2 cellular contexts compared by ENCODE assay signal in the genomic region with DNA sequence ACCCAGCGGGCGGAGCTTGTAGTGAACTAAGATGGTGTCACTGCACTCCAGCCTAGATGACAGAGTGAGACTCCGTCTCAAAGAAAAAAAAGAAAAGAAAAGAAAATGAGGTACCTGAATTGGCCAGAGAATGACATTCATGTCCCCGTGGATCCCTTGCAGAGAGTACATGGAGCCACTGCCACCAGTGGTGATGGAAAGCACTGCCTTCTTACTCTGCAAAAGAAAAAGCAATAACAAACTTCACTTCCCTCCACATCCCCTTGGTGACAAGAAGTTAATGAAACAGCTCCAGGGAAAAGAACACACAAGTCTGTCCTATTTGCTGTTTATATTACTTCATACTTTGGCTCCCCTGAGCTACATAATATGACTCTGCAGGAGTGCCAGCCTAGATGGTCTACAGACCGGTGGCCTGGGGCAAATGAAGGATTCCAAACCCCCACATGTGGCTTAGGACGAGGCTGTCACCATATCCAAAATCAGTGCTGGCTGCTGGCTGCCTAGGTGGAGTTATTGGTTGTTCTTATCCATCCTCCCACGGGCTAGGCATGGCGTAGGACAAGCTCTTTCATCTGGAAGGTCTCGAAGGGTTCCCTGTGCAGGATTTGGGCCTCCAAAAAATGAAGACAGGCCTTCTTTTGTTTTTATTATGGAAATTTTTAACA.
TF ChIP-seq lines count a peak whose summit lies in the region.

No MANE protein-coding gene starts in this region.

TF ChIP-seq in A549, 52 proteins besides CTCF, POLR2A, EP300 and RAD21 (continued from another document):
- TF ChIP-seq, protein P1, sequence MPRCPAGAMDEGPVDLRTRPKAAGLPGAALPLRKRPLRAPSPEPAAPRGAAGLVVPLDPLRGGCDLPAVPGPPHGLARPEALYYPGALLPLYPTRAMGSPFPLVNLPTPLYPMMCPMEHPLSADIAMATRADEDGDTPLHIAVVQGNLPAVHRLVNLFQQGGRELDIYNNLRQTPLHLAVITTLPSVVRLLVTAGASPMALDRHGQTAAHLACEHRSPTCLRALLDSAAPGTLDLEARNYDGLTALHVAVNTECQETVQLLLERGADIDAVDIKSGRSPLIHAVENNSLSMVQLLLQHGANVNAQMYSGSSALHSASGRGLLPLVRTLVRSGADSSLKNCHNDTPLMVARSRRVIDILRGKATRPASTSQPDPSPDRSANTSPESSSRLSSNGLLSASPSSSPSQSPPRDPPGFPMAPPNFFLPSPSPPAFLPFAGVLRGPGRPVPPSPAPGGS (IDR thresholded peaks at IDR 0.05): no peak
- TF ChIP-seq POLR2AphosphoS2 (conservative IDR thresholded peaks at IDR 0.05; ENCODE audit: low read length): 0 out of 2 replicates have a peak, but pooled peaks have one; percentile 41

TF ChIP-seq in HCT116, 20 proteins besides CTCF, POLR2A, EP300 and RAD21 (continued from another document):
- TF ChIP-seq ZNF274 (IDR thresholded peaks at IDR 0.05; ENCODE audit: low read depth, low read length) (no peak), POLR2AphosphoS5 (IDR thresholded peaks at IDR 0.05; ENCODE audit: low read depth, low read length) (peak; percentile 12; the same call in 1 of the 2 replicates), EZH2phosphoT487 (IDR thresholded peaks at IDR 0.05; ENCODE audit: borderline replicate concordance) (no peak)
